ENCODE assay signal across 8 cellular contexts in genomic region chr3:127822836-127823589, GRCh38. TPM values are rescaled to one million over a fixed set of nuclear protein-coding genes. Genes with fewer than 3 reads are reported as not detected.
DNase-seq lines count a peak whose midpoint lies in the region; ATAC-seq and TF ChIP-seq lines count a peak whose summit lies in the region.

No MANE protein-coding gene starts in this region.

- POLR2A ChIA-PET in activated B cell treated with CpG ODN at 0.5 μM for 24 hours (lab: Charles Lee): interaction anchor here (0.6 to 4.5 kb wide), 5 partner anchors 18 to 126 kb away, joined by 4 to 26 read pairs (median 5); no protein-coding TSS in a partner anchor

- peak overlapping the region; percentile 90 for H3K27ac ChIP-seq in foreskin keratinocyte

- H3K4me3 Mint-ChIP-seq in activated B cell treated with CpG ODN at 0.5 μM for 24 hours: peak overlapping the region; percentile 93

- H3K27me3 ChIP-seq in foreskin keratinocyte (no peaks in the 10 kb centered on the region), neuron (ENCODE audit: insufficient read depth, low read length) (peaks cover 58% of the 10 kb centered on the region)

- no peaks in the 10 kb centered on the region for H3K9me3 ChIP-seq in neuron (ENCODE audit: low read length)

- no peaks in the 10 kb centered on the region for H3K36me3 ChIP-seq in neuron (ENCODE audit: insufficient read depth, low read length)

- intact Hi-C loops in activated B cell treated with CpG ODN at 0.5 μM for 24 hours (cut with micrococcal nuclease): loop anchor here (1.0 to 5.0 kb wide), 5 partner anchors 11 to 151 kb away; partner anchors contain the start of gene ABTB1

- H3K9me3 Mint-ChIP-seq in activated B cell treated with CpG ODN at 0.5 μM for 24 hours: peaks cover 10% of the 10 kb centered on the region

- H3K4me1 Mint-ChIP-seq in activated B cell treated with CpG ODN at 0.5 μM for 24 hours: peaks cover 29% of the 10 kb centered on the region

- peaks cover 14% of the 10 kb centered on the region for H3K27me3 Mint-ChIP-seq in activated B cell treated with CpG ODN at 0.5 μM for 24 hours

- peak overlapping the region; percentile 35 for H3K4me3 ChIP-seq in neuron (ENCODE audit: low read length)

- ATAC-seq in HG02870 (IDR thresholded peaks at IDR 0.05; ENCODE audit: unreplicated experiment) (peak; percentile 43), activated B cell treated with CpG ODN at 0.5 μM for 24 hours (ENCODE audit: low read depth) (peak; percentile 72), foreskin keratinocyte (peak; percentile 29), HG03469 (IDR thresholded peaks at IDR 0.05; ENCODE audit: unreplicated experiment) (no peak)

- peak overlapping the region; percentile 74 for H3K27ac Mint-ChIP-seq in activated B cell treated with CpG ODN at 0.5 μM for 24 hours

- CTCF ChIA-PET in activated B cell treated with CpG ODN at 0.5 μM for 24 hours (lab: Charles Lee): interaction anchor here (0.8 to 1.3 kb wide), 4 partner anchors 8 to 127 kb away, joined by 3 to 5 read pairs (median 4); no protein-coding TSS in a partner anchor

- TF ChIP-seq CTCF in activated B cell treated with CpG ODN at 0.5 μM for 24 hours (IDR thresholded peaks at IDR 0.05) (no peak), foreskin keratinocyte (conservative IDR thresholded peaks at IDR 0.05) (peak; percentile 32)

- peak overlapping the region; percentile 79 for H2AFZ ChIP-seq in neuron (ENCODE audit: low read depth, low read length)

- DNase-seq in stimulated activated CD4-positive, alpha-beta T cell treated with anti-CD3 and anti-CD28 coated beads, Interleukin-4, amount 100 ng/mL, for 1 hour: peak; percentile 6
- no peak for DNase-seq in stimulated activated CD4-positive, alpha-beta T cell treated with anti-CD3 and anti-CD28 coated beads, Interleukin-4, amount 100 ng/mL, for 24 hours
- DNase-seq in activated B cell treated with CpG ODN at 0.5 μM for 24 hours (peak; percentile 39), foreskin keratinocyte (no peak), NK-92 (lab: John Stamatoyannopoulos, UW; ENCODE audit: unreplicated experiment) (no peak)

- peaks cover 2% of the 10 kb centered on the region for H3K36me3 Mint-ChIP-seq in activated B cell treated with CpG ODN at 0.5 μM for 24 hours (ENCODE audit: low read depth)

- H3K4me1 ChIP-seq in foreskin keratinocyte (peaks cover 30% of the 10 kb centered on the region), neuron (ENCODE audit: insufficient read depth, low read length) (peaks cover 5% of the 10 kb centered on the region)

RNA-seq across cellular contexts. Expression of gene MGLL, which starts 0.7 kb away (rescaled TPM):
- 16.7 and 19.1 TPM in 2 replicates for total RNA-seq in activated B cell treated with CpG ODN at 0.5 μM for 24 hours
- 48.7 and 54.9 TPM in 2 replicates for total RNA-seq in foreskin keratinocyte
- 37.9 and 39.9 TPM in 2 replicates for polyA plus RNA-seq in foreskin keratinocyte

Comparison
In these comparisons a context has a peak if more than half of its experiments do, and no peak if none do; other contexts are left out.
1. DNase-seq: peak in stimulated activated CD4-positive, alpha-beta T cell treated with anti-CD3 and anti-CD28 coated beads, Interleukin-4, amount 100 ng/mL, for 1 hour (single experiment) and activated B cell treated with CpG ODN at 0.5 μM for 24 hours (single experiment); none in stimulated activated CD4-positive, alpha-beta T cell treated with anti-CD3 and anti-CD28 coated beads, Interleukin-4, amount 100 ng/mL, for 24 hours (single experiment), foreskin keratinocyte (0 of 2) and NK-92 (single experiment).